In genomic region chr10:120582753-120583152, GRCh38 we compare ENCODE assay signal across 34 cellular contexts.
"Had no signal": no experiment of that assay in that cellular context is flagged by ENCODE, and none has a peak within 500 bp of the region (broad histone marks: within the 10 kb centered on the region; RNA-seq: fewer than 3 reads in every experiment).

No MANE protein-coding gene starts in this region.

- H3K36me3 ChIP-seq: adrenal gland, colonic mucosa, WERI-Rb-1 had no signal

- H3K27me3 ChIP-seq: adrenal gland, body of pancreas, colonic mucosa had no signal

- H3K4me1 ChIP-seq: adrenal gland, body of pancreas, colonic mucosa had no signal

- ATAC-seq: activated CD4-positive, CD25-positive, alpha-beta regulatory T cell treated with anti-CD3 and anti-CD28 coated beads, Interleukin-2, amount 50 U/mL, for 24 hours; activated CD8-positive, alpha-beta memory T cell treated with anti-CD3 and anti-CD28 coated beads, Interleukin-2, amount 10 ng/mL, durations not matched to agents 7 days and 5 days; activated CD8-positive, alpha-beta T cell treated with anti-CD3 and anti-CD28 coated beads for 36 hours; activated naive CD8-positive, alpha-beta T cell treated with anti-CD3 and anti-CD28 coated beads, Interleukin-2, amount 50 U/mL, for 24 hours; body of pancreas; esophagus mucosa; T-helper 17 cell had no signal

- FAIRE-seq: endometrium, frontal cortex had no signal

- H3K27ac ChIP-seq: adrenal gland, body of pancreas, colonic mucosa, WERI-Rb-1 had no signal

- H3K4me3 Mint-ChIP-seq: activated B cell treated with CpG ODN at 0.5 μM for 24 hours; activated CD8-positive, alpha-beta memory T cell treated with anti-CD3 and anti-CD28 coated beads, Interleukin-2, amount 10 ng/mL, durations not matched to agents 7 days and 5 days; activated CD8-positive, alpha-beta T cell treated with anti-CD3 and anti-CD28 coated beads for 36 hours; activated naive CD4-positive, alpha-beta T cell treated with anti-CD3 and anti-CD28 coated beads for 36 hours; activated naive CD4-positive, alpha-beta T cell treated with anti-CD3 and anti-CD28 coated beads, Interleukin-2, amount 50 U/mL, for 24 hours; activated naive CD8-positive, alpha-beta T cell treated with anti-CD3 and anti-CD28 coated beads for 36 hours; activated naive CD8-positive, alpha-beta T cell treated with anti-CD3 and anti-CD28 coated beads, Interleukin-2, amount 50 U/mL, for 24 hours; activated T-helper 1 cell treated with anti-CD3 and anti-CD28 coated beads, Interleukin-12 subunit alpha, Interleukin-12 subunit beta, Interleukin-2, Interleukin-4 antibody, amounts not matched to agents 30 ng/mL and 10 ng/mL and 1 ng/mL, durations not matched to agents 14 hours and 24 hours and 36 hours; T-helper 17 cell; T-helper 2 cell treated with Interferon-gamma antibody and Interleukin-4, amounts not matched to agents 5 μg/mL and 100 μg/mL, for 36 hours had no signal

- H3K36me3 Mint-ChIP-seq: activated CD8-positive, alpha-beta memory T cell treated with anti-CD3 and anti-CD28 coated beads, Interleukin-2, amount 10 ng/mL, durations not matched to agents 7 days and 5 days; activated naive CD4-positive, alpha-beta T cell treated with anti-CD3 and anti-CD28 coated beads, Interleukin-2, amount 50 U/mL, for 24 hours; activated naive CD8-positive, alpha-beta T cell treated with anti-CD3 and anti-CD28 coated beads for 36 hours had no signal

- H3K4me3 ChIP-seq: adrenal gland, body of pancreas, colonic mucosa had no signal

- H3K4me1 Mint-ChIP-seq: activated B cell treated with CpG ODN at 0.5 μM for 24 hours; activated CD8-positive, alpha-beta memory T cell treated with anti-CD3 and anti-CD28 coated beads, Interleukin-2, amount 10 ng/mL, durations not matched to agents 7 days and 5 days; activated naive CD4-positive, alpha-beta T cell treated with anti-CD3 and anti-CD28 coated beads, Interleukin-2, amount 50 U/mL, for 24 hours; activated naive CD8-positive, alpha-beta T cell treated with anti-CD3 and anti-CD28 coated beads for 36 hours; activated naive CD8-positive, alpha-beta T cell treated with anti-CD3 and anti-CD28 coated beads, Interleukin-2, amount 50 U/mL, for 24 hours had no signal

- H3K27ac Mint-ChIP-seq: activated B cell treated with CpG ODN at 0.5 μM for 24 hours; activated CD8-positive, alpha-beta memory T cell treated with anti-CD3 and anti-CD28 coated beads, Interleukin-2, amount 10 ng/mL, durations not matched to agents 7 days and 5 days; activated CD8-positive, alpha-beta T cell treated with anti-CD3 and anti-CD28 coated beads for 36 hours; activated naive CD4-positive, alpha-beta T cell treated with anti-CD3 and anti-CD28 coated beads for 36 hours; activated naive CD4-positive, alpha-beta T cell treated with anti-CD3 and anti-CD28 coated beads, Interleukin-2, amount 50 U/mL, for 24 hours; activated naive CD8-positive, alpha-beta T cell treated with anti-CD3 and anti-CD28 coated beads for 36 hours; activated naive CD8-positive, alpha-beta T cell treated with anti-CD3 and anti-CD28 coated beads, Interleukin-2, amount 50 U/mL, for 24 hours; activated T-helper 1 cell treated with anti-CD3 and anti-CD28 coated beads, Interleukin-12 subunit alpha, Interleukin-12 subunit beta, Interleukin-2, Interleukin-4 antibody, amounts not matched to agents 30 ng/mL and 10 ng/mL and 1 ng/mL, durations not matched to agents 14 hours and 24 hours and 36 hours; activated T-helper 2 cell treated with anti-CD3 and anti-CD28 coated beads, Interferon-gamma antibody, Interleukin-2, Interleukin-4, amounts not matched to agents 10 μg/mL and 5 μg/mL and 100 μg/mL, durations not matched to agents 14 hours and 24 hours and 36 hours; T-helper 17 cell; T-helper 2 cell treated with Interferon-gamma antibody and Interleukin-4, amounts not matched to agents 5 μg/mL and 100 μg/mL, for 36 hours had no signal

- H3K9me3 Mint-ChIP-seq: activated B cell treated with CpG ODN at 0.5 μM for 24 hours; activated CD8-positive, alpha-beta T cell treated with anti-CD3 and anti-CD28 coated beads for 36 hours; activated naive CD4-positive, alpha-beta T cell treated with anti-CD3 and anti-CD28 coated beads for 36 hours; activated naive CD4-positive, alpha-beta T cell treated with anti-CD3 and anti-CD28 coated beads, Interleukin-2, amount 50 U/mL, for 24 hours; activated naive CD8-positive, alpha-beta T cell treated with anti-CD3 and anti-CD28 coated beads for 36 hours; activated naive CD8-positive, alpha-beta T cell treated with anti-CD3 and anti-CD28 coated beads, Interleukin-2, amount 50 U/mL, for 24 hours; activated T-helper 1 cell treated with anti-CD3 and anti-CD28 coated beads, Interleukin-12 subunit alpha, Interleukin-12 subunit beta, Interleukin-2, Interleukin-4 antibody, amounts not matched to agents 30 ng/mL and 10 ng/mL and 1 ng/mL, durations not matched to agents 14 hours and 24 hours and 36 hours; activated T-helper 2 cell treated with anti-CD3 and anti-CD28 coated beads, Interferon-gamma antibody, Interleukin-2, Interleukin-4, amounts not matched to agents 10 μg/mL and 5 μg/mL and 100 μg/mL, durations not matched to agents 14 hours and 24 hours and 36 hours; T-helper 2 cell treated with Interferon-gamma antibody and Interleukin-4, amounts not matched to agents 5 μg/mL and 100 μg/mL, for 36 hours had no signal

- DNase-seq: activated B cell treated with CpG ODN at 0.5 μM for 24 hours; activated CD4-positive, alpha-beta T cell treated with anti-CD3 and anti-CD28 coated beads for 48 hours; activated CD4-positive, alpha-beta T cell treated with anti-CD3 and anti-CD28 coated beads, Interleukin-2, amount 50 U/mL, for 1 hour; activated CD4-positive, alpha-beta T cell treated with anti-CD3 and anti-CD28 coated beads, Interleukin-2, amount 50 U/mL, for 48 hours; activated CD8-positive, alpha-beta memory T cell treated with anti-CD3 and anti-CD28 coated beads, Interleukin-2, amount 10 ng/mL, durations not matched to agents 7 days and 5 days; activated CD8-positive, alpha-beta memory T cell treated with anti-CD3 and anti-CD28 coated beads, Interleukin-2, amount 50 U/mL, for 4 hours; activated CD8-positive, alpha-beta T cell treated with anti-CD3 and anti-CD28 coated beads for 36 hours; activated effector memory CD4-positive, alpha-beta T cell treated with anti-CD3 and anti-CD28 coated beads, Interleukin-2, amount 50 U/mL, for 16 hours; activated naive CD4-positive, alpha-beta T cell treated with anti-CD3 and anti-CD28 coated beads for 36 hours; activated naive CD8-positive, alpha-beta T cell treated with anti-CD3 and anti-CD28 coated beads for 36 hours; activated naive CD8-positive, alpha-beta T cell treated with anti-CD3 and anti-CD28 coated beads, Interleukin-2, amount 50 U/mL, for 24 hours; activated T-cell treated with anti-CD3 and anti-CD28 coated beads, Interleukin-2, amount 50 U/mL, for 1 hour; activated T-cell treated with anti-CD3 and anti-CD28 coated beads, Interleukin-2, amount 50 U/mL, for 48 hours; adrenal gland; amygdala; aorta; body of pancreas; central memory CD4-positive, alpha-beta T cell; cerebellar nuclear complex; colonic mucosa; effector CD8-positive, alpha-beta T cell; foreskin fibroblast; T-helper 1 cell; T-helper 17 cell; T1000; WERI-Rb-1 had no signal

- H3K27me3 Mint-ChIP-seq: activated B cell treated with CpG ODN at 0.5 μM for 24 hours; activated CD8-positive, alpha-beta memory T cell treated with anti-CD3 and anti-CD28 coated beads, Interleukin-2, amount 10 ng/mL, durations not matched to agents 7 days and 5 days; activated CD8-positive, alpha-beta T cell treated with anti-CD3 and anti-CD28 coated beads for 36 hours; activated naive CD8-positive, alpha-beta T cell treated with anti-CD3 and anti-CD28 coated beads for 36 hours; activated naive CD8-positive, alpha-beta T cell treated with anti-CD3 and anti-CD28 coated beads, Interleukin-2, amount 50 U/mL, for 24 hours; T-helper 17 cell had no signal

- H3K9me3 ChIP-seq: adrenal gland, body of pancreas, colonic mucosa had no signal
